In genomic region chr12:116202940-116203339, GRCh38 we compare ENCODE assay signal across 14 cellular contexts.
DNase-seq lines count a peak whose midpoint lies in the region; ATAC-seq, FAIRE-seq and TF ChIP-seq lines count a peak whose summit lies in the region.
"Had no signal": no experiment of that assay in that cellular context is flagged by ENCODE, and none has a peak within 500 bp of the region (broad histone marks: within the 10 kb centered on the region; RNA-seq: fewer than 3 reads in every experiment).

No MANE protein-coding gene starts in this region.

- H3K9me1 ChIP-seq in IMR-90 (ENCODE audit: insufficient read depth, low read length): peaks cover 17% of the 10 kb centered on the region

- no peak overlapping the region for H3K4ac ChIP-seq in IMR-90 (ENCODE audit: low read depth, low read length)

- TF ChIP-seq CTCF in IMR-90 (conservative IDR thresholded peaks at IDR 0.05; ENCODE audit: low read depth, low read length) (peak; percentile 36; the same call in 1 of the 2 replicates), nephron progenitor cell (IDR thresholded peaks at IDR 0.05) (no peak), colonic mucosa (IDR thresholded peaks at IDR 0.05) (no peak)

- DNase-seq in AG08395 (ENCODE audit: low spot score): peak; percentile 17
- DNase-seq in IMR-90: peak; percentile 30
- no peak for DNase-seq in nephron progenitor cell
- DNase-seq in urothelium cell line (ENCODE audit: low spot score): no peak
- no peak for DNase-seq in colonic mucosa
- no peak for DNase-seq in stimulated activated CD4-positive, alpha-beta T cell treated with anti-CD3 and anti-CD28 coated beads, Interleukin-4, amount 100 ng/mL, for 24 hours
- no peak for DNase-seq in A172 (ENCODE audit: low spot score)
- DNase-seq: activated T-cell treated with anti-CD3 and anti-CD28 coated beads, Interleukin-2, amount 50 U/mL, for 24 hours; amniotic stem cell; glutamatergic neuron; left lung; NCI-H1092; stimulated activated CD8-positive, alpha-beta memory T cell treated with anti-CD3 and anti-CD28 coated beads, Interleukin-4, amount 100 ng/mL, for 48 hours had no signal

- no peak overlapping the region for H4K5ac ChIP-seq in IMR-90 (ENCODE audit: low read depth, low read length)

- H4K91ac ChIP-seq in IMR-90 (ENCODE audit: insufficient read depth, low read depth, low read length): no peak overlapping the region

- POLR2A ChIA-PET in IMR-90 (lab: Charles Lee; ENCODE audit: unreplicated experiment): interaction anchor here (0.6 kb wide), 2 partner anchors 223 to 1861 kb away, joined by 4 read pairs; no protein-coding TSS in a partner anchor

- no peak overlapping the region for H2AK5ac ChIP-seq in IMR-90 (ENCODE audit: low read depth, low read length)

- FAIRE-seq in endometrium (lab: Jason Lieb, UNC) (peak; percentile 83), urothelium cell line (lab: Jason Lieb, UNC) (no peak)

- H3K23ac ChIP-seq in IMR-90 (ENCODE audit: low read depth, low read length): no peak overlapping the region

- H3K36me3 ChIP-seq in IMR-90 (ENCODE audit: control insufficient read depth, insufficient read depth, low read length) (no peaks in the 10 kb centered on the region; the same call in 1 of the 2 replicates), colonic mucosa (no peaks in the 10 kb centered on the region)

- H3K14ac ChIP-seq in IMR-90 (replicated peaks; ENCODE audit: low read depth, low read length): no peak overlapping the region

- no CpG with 5 or more reads among the region's 4 CpGs for whole genome bisulfite sequencing in IMR-90 (ENCODE audit: extremely low coverage in 2 of 2, insufficient read length in 1 of 2), 2 experiments

- H2BK15ac ChIP-seq in IMR-90 (ENCODE audit: low read depth, low read length): no peak overlapping the region

- peaks cover 20 to 76% of the 10 kb centered on the region in 2 experiments for H3K79me1 ChIP-seq in IMR-90 (ENCODE audit: low read depth in 1 of 2, low read length in 2 of 2)

- no peak overlapping the region for H4K8ac ChIP-seq in IMR-90 (ENCODE audit: low read depth in 2 of 2, low read length in 2 of 2)

- ATAC-seq in IMR-90 (ENCODE audit: low read depth): peak; percentile 56
- ATAC-seq: left lung had no signal

- intact Hi-C loops in IMR-90 (cut with micrococcal nuclease): no loop called here
- intact Hi-C loops in colonic mucosa (cut with DNase I): no loop called here

- dilution Hi-C loops in IMR-90 (cut with HindIII; ENCODE audit: low sequenced_read_pairs, unreplicated experiment): no loop called here

- H3K4me1 Mint-ChIP-seq in nephron progenitor cell: peaks cover 43% of the 10 kb centered on the region

- CTCF ChIA-PET in IMR-90 (lab: Yijun Ruan, JAX): interaction anchor here (1.1 kb wide), 2 partner anchors 11 to 73 kb away, joined by 3 read pairs; no protein-coding TSS in a partner anchor

- H3K4me3 ChIP-seq in IMR-90 (ENCODE audit: insufficient read depth, low read depth, low read length) (no peak overlapping the region), colonic mucosa (no peak overlapping the region)
- H3K4me3 ChIP-seq: left lung had no signal

- H2BK120ac ChIP-seq in IMR-90 (ENCODE audit: low read depth, low read length): no peak overlapping the region

- no peaks in the 10 kb centered on the region for H3K9me3 ChIP-seq in IMR-90 (ENCODE audit: control insufficient read depth, insufficient read depth, low read length)
- H3K9me3 ChIP-seq in colonic mucosa: no peaks in the 10 kb centered on the region
- H3K9me3 ChIP-seq: left lung had no signal

- peaks cover 10% of the 10 kb centered on the region for H3K36me3 Mint-ChIP-seq in nephron progenitor cell (ENCODE audit: low read depth)

- H2BK20ac ChIP-seq in IMR-90 (ENCODE audit: low read depth, low read length): no peak overlapping the region

- H3K9me3 Mint-ChIP-seq in nephron progenitor cell: no peaks in the 10 kb centered on the region
- H3K9me3 Mint-ChIP-seq: activated T-cell treated with anti-CD3 and anti-CD28 coated beads, Interleukin-2, amount 50 U/mL, for 24 hours had no signal

- H3K4me3 Mint-ChIP-seq in nephron progenitor cell: no peak overlapping the region
- H3K4me3 Mint-ChIP-seq: activated T-cell treated with anti-CD3 and anti-CD28 coated beads, Interleukin-2, amount 50 U/mL, for 24 hours had no signal

- H3K4me2 ChIP-seq in IMR-90 (ENCODE audit: low read depth, low read length): no peak overlapping the region

- H2AK9ac ChIP-seq in IMR-90 (replicated peaks; ENCODE audit: low read depth, low read length, poor library complexity): no peak overlapping the region

- no peak overlapping the region for H3K18ac ChIP-seq in IMR-90 (ENCODE audit: low read depth, low read length)

- BruUV-seq in IMR-90 (replicated peaks; lab: Mats Ljungman, UMichigan): no TSS peak

- H2AFZ ChIP-seq in IMR-90 (replicated peaks; ENCODE audit: low read length, poor library complexity): no peak overlapping the region

- in situ Hi-C loops in IMR-90 (cut with MboI; ENCODE audit: low sequenced_read_pairs): no loop called here

- no peaks in the 10 kb centered on the region for H3K27me3 Mint-ChIP-seq in nephron progenitor cell (ENCODE audit: low read depth, poor library complexity)
- H3K27me3 Mint-ChIP-seq: activated T-cell treated with anti-CD3 and anti-CD28 coated beads, Interleukin-2, amount 50 U/mL, for 24 hours had no signal

- H3K4me1 ChIP-seq in IMR-90 (ENCODE audit: control insufficient read depth, insufficient read depth, low read length): peaks cover 13% of the 10 kb centered on the region
- no peaks in the 10 kb centered on the region for H3K4me1 ChIP-seq in colonic mucosa

- no peak overlapping the region for H3K9ac ChIP-seq in IMR-90 (ENCODE audit: low read depth, low read length)
- H3K9ac ChIP-seq in colonic mucosa (ENCODE audit: low read depth in 2 of 2, low read length in 2 of 2): no peak overlapping the region

- no peak overlapping the region for H3K27ac ChIP-seq in IMR-90 (ENCODE audit: insufficient read depth, low read length)
- H3K27ac ChIP-seq in colonic mucosa: no peak overlapping the region
- H3K27ac ChIP-seq: left lung had no signal

- H2BK5ac ChIP-seq in IMR-90 (ENCODE audit: low read depth, low read length, poor library complexity, severe bottlenecking): no peak overlapping the region

- peaks cover 85% of the 10 kb centered on the region for H4K20me1 ChIP-seq in IMR-90 (ENCODE audit: insufficient read depth, low read length)

- no peaks in the 10 kb centered on the region for H3K27me3 ChIP-seq in IMR-90 (ENCODE audit: control insufficient read depth, insufficient read depth, low read length)
- H3K27me3 ChIP-seq in colonic mucosa: no peaks in the 10 kb centered on the region
- H3K27me3 ChIP-seq: left lung had no signal

- no peak overlapping the region for H3K56ac ChIP-seq in IMR-90 (ENCODE audit: extremely low read depth, insufficient read depth, low read length)

- TF ChIP-seq POLR2A in IMR-90 (IDR thresholded peaks at IDR 0.05; ENCODE audit: low read depth, low read length): no peak

- peak overlapping the region; percentile 56 for H3K27ac Mint-ChIP-seq in nephron progenitor cell
- H3K27ac Mint-ChIP-seq: activated T-cell treated with anti-CD3 and anti-CD28 coated beads, Interleukin-2, amount 50 U/mL, for 24 hours had no signal

- peak; percentile 25; the same call in 1 of the 2 replicates for TF ChIP-seq RAD21 in IMR-90 (IDR thresholded peaks at IDR 0.05; ENCODE audit: low read length)

TF ChIP-seq in IMR-90, 13 proteins besides CTCF, POLR2A, EP300 and RAD21:
- no peak for TF ChIP-seq CEBPB (IDR thresholded peaks at IDR 0.05; ENCODE audit: low read depth, low read length)
- no peak for TF ChIP-seq FOS (IDR thresholded peaks at IDR 0.05; ENCODE audit: low read depth, low read length)
- TF ChIP-seq MXI1 (IDR thresholded peaks at IDR 0.05; ENCODE audit: borderline replicate concordance, low read depth, low read length): no peak
- TF ChIP-seq NFE2L2 (IDR thresholded peaks at IDR 0.05; ENCODE audit: low read depth, low read length): no peak
- no peak for TF ChIP-seq RCOR1 (IDR thresholded peaks at IDR 0.05; ENCODE audit: insufficient replicate concordance, low read length)
- TF ChIP-seq CHD1 (IDR thresholded peaks at IDR 0.05; ENCODE audit: low read depth, low read length): no peak
- no peak for TF ChIP-seq RFX5 (IDR thresholded peaks at IDR 0.05; ENCODE audit: low read depth, low read length)
- no peak for TF ChIP-seq MAZ (IDR thresholded peaks at IDR 0.05; ENCODE audit: borderline replicate concordance, low read depth, low read length)
- TF ChIP-seq MAFK (IDR thresholded peaks at IDR 0.05; ENCODE audit: low read depth, low read length): no peak
- TF ChIP-seq, protein P1, sequence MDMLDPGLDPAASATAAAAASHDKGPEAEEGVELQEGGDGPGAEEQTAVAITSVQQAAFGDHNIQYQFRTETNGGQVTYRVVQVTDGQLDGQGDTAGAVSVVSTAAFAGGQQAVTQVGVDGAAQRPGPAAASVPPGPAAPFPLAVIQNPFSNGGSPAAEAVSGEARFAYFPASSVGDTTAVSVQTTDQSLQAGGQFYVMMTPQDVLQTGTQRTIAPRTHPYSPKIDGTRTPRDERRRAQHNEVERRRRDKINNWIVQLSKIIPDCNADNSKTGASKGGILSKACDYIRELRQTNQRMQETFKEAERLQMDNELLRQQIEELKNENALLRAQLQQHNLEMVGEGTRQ (IDR thresholded peaks at IDR 0.05; ENCODE audit: low read depth, low read length): no peak
- no peak for TF ChIP-seq SMC3 (IDR thresholded peaks at IDR 0.05; ENCODE audit: low read depth, low read length)
- TF ChIP-seq BHLHE40 (IDR thresholded peaks at IDR 0.05; ENCODE audit: low read depth, low read length): no peak
- no peak for TF ChIP-seq ELK1 (IDR thresholded peaks at IDR 0.05; ENCODE audit: borderline replicate concordance, low read depth, low read length)

Comparison
In these comparisons a context has a peak if more than half of its experiments do, and no peak if none do; other contexts are left out.
1. DNase-seq: peak in AG08395 (single experiment) and IMR-90 (single experiment); none in nephron progenitor cell (single experiment), urothelium cell line (single experiment), colonic mucosa (single experiment), stimulated activated CD4-positive, alpha-beta T cell treated with anti-CD3 and anti-CD28 coated beads, Interleukin-4, amount 100 ng/mL, for 24 hours (single experiment) and A172 (single experiment).